Comparison of ENCODE assay signal across 8 cellular contexts in genomic region chr1:26360051-26360806, GRCh38. TPM values are rescaled to one million over a fixed set of nuclear protein-coding genes. Genes with fewer than 3 reads are reported as not detected.
DNase-seq lines count a peak whose midpoint lies in the region; ATAC-seq and TF ChIP-seq lines count a peak whose summit lies in the region.

No MANE protein-coding gene starts in this region.

- H3K27me3 ChIP-seq in SK-N-SH (ENCODE audit: insufficient read depth) (peaks cover 25% of the 10 kb centered on the region; the same call in 1 of the 2 replicates), tibial nerve (peaks cover 2 to 82% of the 10 kb centered on the region in 2 donors)

- no peak for TF ChIP-seq EP300 in SK-N-SH (IDR thresholded peaks at IDR 0.05; ENCODE audit: borderline replicate concordance in 1 of 2, low read depth in 1 of 2, low read length in 1 of 2)
- no peak for TF ChIP-seq EP300 in tibial nerve (IDR thresholded peaks at IDR 0.05)

- 47% methylated on average over 16 of the region's 62 CpGs for WGBS in SK-N-SH (ENCODE audit: low lambda C conversion rate)
- 1 to 3% methylated on average over 26 to 60 of the region's 62 CpGs for WGBS in tibial nerve, 2 donors

- H3K4me2 ChIP-seq in SK-N-SH = peak overlapping the region; percentile 78

- H3K79me2 ChIP-seq in SK-N-SH (ENCODE audit: insufficient read depth) = no peaks in the 10 kb centered on the region

- no peak overlapping the region for H3K9ac ChIP-seq in SK-N-SH

- no peak for ATAC-seq in HG03095 (IDR thresholded peaks at IDR 0.05; ENCODE audit: unreplicated experiment)

- no peaks in the 10 kb centered on the region for H3K9me2 ChIP-seq in SK-N-SH

- TF ChIP-seq CTCF in SK-N-SH (IDR thresholded peaks at IDR 0.05) (no peak), tibial nerve (IDR thresholded peaks at IDR 0.05) (no peak)

- H3K4me3 ChIP-seq in SK-N-SH (ENCODE audit: low read depth in 2 of 2, low read length in 1 of 2) (peak overlapping the region; percentile 45 to 48), tibial nerve (peak overlapping the region in 2 of 4 donors; percentile 16 to 29)

- no peak for TF ChIP-seq POLR2A in tibial nerve (IDR thresholded peaks at IDR 0.05)

- H3K27ac ChIP-seq in SK-N-SH (ENCODE audit: low read depth in 2 of 2, low read length in 1 of 2) (no peak overlapping the region), tibial nerve (no peak overlapping the region)

- TF ChIP-seq RAD21 in SK-N-SH (IDR thresholded peaks at IDR 0.05; ENCODE audit: low read length) = no peak

- POLR2A ChIA-PET in SK-N-SH (lab: Yijun Ruan, JAX) = no interaction called here

- DNase-seq in SK-N-SH (peak; percentile 86), islet precursor cell (peak; percentile 62), OCI-M2 (lab: John Stamatoyannopoulos, UW; ENCODE audit: unreplicated experiment) (no peak), NCI-H2081 treated with DMSO at 0.1 percent for 48 hours (lab: John Stamatoyannopoulos, UW) (no peak), tibial nerve (ENCODE audit: low spot score in 2 of 2) (no peak)
- peak; percentile 43 for DNase-seq in activated gamma-delta T cell treated with anti-CD3 and anti-CD28 coated beads, Interleukin-2, amount 50 U/mL, for 16 hours (ENCODE audit: low read depth)
- peak; percentile 18 to 42 for DNase-seq in stimulated activated CD8-positive, alpha-beta memory T cell treated with anti-CD3 and anti-CD28 coated beads, Interleukin-7, amount 100 ng/mL, for 4 hours (ENCODE audit: low read depth in 2 of 2)

- CTCF ChIA-PET in SK-N-SH (lab: Yijun Ruan, JAX) = interaction anchor here (0.6 to 6.7 kb wide), 8 partner anchors 9 to 623 kb away, joined by 3 to 99 read pairs (median 6); partner anchors contain the start of gene CRYBG2

- no peaks in the 10 kb centered on the region for H4K20me1 ChIP-seq in SK-N-SH (ENCODE audit: insufficient read depth)

- H2AFZ ChIP-seq in SK-N-SH (ENCODE audit: low read depth) = peak overlapping the region; percentile 16; the same call in 1 of the 2 replicates

- H3K4me1 ChIP-seq in SK-N-SH (ENCODE audit: control insufficient read depth in 1 of 2, insufficient read depth in 2 of 2, low read depth in 1 of 2, low read length in 1 of 2) (peaks cover 0 to 9% of the 10 kb centered on the region in 2 experiments; a peak in 2 of 4 replicates), tibial nerve (peaks cover 0 to 14% (median 5%) of the 10 kb centered on the region in 4 donors)

- H3F3A ChIP-seq in SK-N-SH (replicated peaks; ENCODE audit: insufficient read depth) = no peaks in the 10 kb centered on the region

- H3K36me3 ChIP-seq in SK-N-SH (replicated peaks in 1 of 2; ENCODE audit: control insufficient read depth in 1 of 2, insufficient read depth in 2 of 2, low read length in 1 of 2) (no peaks in the 10 kb centered on the region), tibial nerve (no peaks in the 10 kb centered on the region)

- H3K9me3 ChIP-seq in SK-N-SH (no peaks in the 10 kb centered on the region), tibial nerve (no peaks in the 10 kb centered on the region)

TF ChIP-seq in SK-N-SH, 30 proteins besides CTCF, POLR2A, EP300 and RAD21:
- TF ChIP-seq USF1 (IDR thresholded peaks at IDR 0.05; ENCODE audit: borderline replicate concordance, low read depth) (no peak), POLR2AphosphoS5 (IDR thresholded peaks at IDR 0.05; ENCODE audit: low read depth, low read length) (no peak), MEF2A (IDR thresholded peaks at IDR 0.05; ENCODE audit: borderline replicate concordance, low read depth) (no peak), TCF12 (IDR thresholded peaks at IDR 0.05) (no peak)

RNA-seq across cellular contexts. Expression of gene CRYBG2, which starts 6.3 kb away (rescaled TPM):
- 0.08 and 0.49 TPM in 2 replicates for polyA plus RNA-seq in SK-N-SH (2012; rRNA removed)
- polyA plus RNA-seq in SK-N-SH (2012; cell fraction: cytosol; rRNA removed) = 0.04 and 0.13 TPM in 2 replicates
- polyA plus RNA-seq in SK-N-SH (2012; cell fraction: nucleus; rRNA removed) = 0.27 and 0.93 TPM in 2 replicates
- total RNA-seq in tibial nerve = under 1 TPM in 1 of 4 donors, not detected in 3; under 0.01 TPM

RNA-seq across cellular contexts. Expression of gene ZNF683, which starts 12.3 kb away (rescaled TPM):
- polyA plus RNA-seq in SK-N-SH (2012; rRNA removed) = not detected in 2 replicates
- polyA plus RNA-seq in SK-N-SH (2012; cell fraction: cytosol; rRNA removed) = not detected in 2 replicates
- not detected in 2 replicates for polyA plus RNA-seq in SK-N-SH (2012; cell fraction: nucleus; rRNA removed)
- total RNA-seq in tibial nerve = not detected

RNA-seq across cellular contexts. Expression of gene CD52, which starts 42.5 kb away (rescaled TPM):
- polyA plus RNA-seq in SK-N-SH (2012; rRNA removed) = not detected in 2 replicates
- not detected in 2 replicates for polyA plus RNA-seq in SK-N-SH (2012; cell fraction: cytosol; rRNA removed)
- not detected in 2 replicates for polyA plus RNA-seq in SK-N-SH (2012; cell fraction: nucleus; rRNA removed)
- 1 to 10 TPM in 1 of 4 donors, not detected in 3; 4.8 TPM for total RNA-seq in tibial nerve

RNA-seq across cellular contexts. Expression of gene LIN28A, which starts 50.4 kb away (rescaled TPM):
- not detected in 2 replicates for polyA plus RNA-seq in SK-N-SH (2012; rRNA removed)
- polyA plus RNA-seq in SK-N-SH (2012; cell fraction: cytosol; rRNA removed) = not detected in 2 replicates
- polyA plus RNA-seq in SK-N-SH (2012; cell fraction: nucleus; rRNA removed) = 0.02 TPM in 1 of 2 replicates, not detected in the other
- not detected for total RNA-seq in tibial nerve

RNA-seq across cellular contexts. Expression of gene UBXN11, which starts 53.8 kb away (rescaled TPM):
- polyA plus RNA-seq in SK-N-SH (2012; rRNA removed) = 30.6 and 35.3 TPM in 2 replicates
- polyA plus RNA-seq in SK-N-SH (2012; cell fraction: cytosol; rRNA removed) = 5.8 and 8.5 TPM in 2 replicates
- 201 and 211 TPM in 2 replicates for polyA plus RNA-seq in SK-N-SH (2012; cell fraction: nucleus; rRNA removed)
- 10 to 100 TPM; 13.8 to 48.3 (median 19.7) TPM for total RNA-seq in tibial nerve

Comparison
In these comparisons a context has a peak if more than half of its experiments do, and no peak if none do; other contexts are left out.
1. DNase-seq: peak in SK-N-SH (single experiment), activated gamma-delta T cell treated with anti-CD3 and anti-CD28 coated beads, Interleukin-2, amount 50 U/mL, for 16 hours (single experiment), islet precursor cell (single experiment) and stimulated activated CD8-positive, alpha-beta memory T cell treated with anti-CD3 and anti-CD28 coated beads, Interleukin-7, amount 100 ng/mL, for 4 hours (2 of 2); none in OCI-M2 (single experiment), NCI-H2081 treated with DMSO at 0.1 percent for 48 hours (single experiment) and tibial nerve (0 of 2).